In genomic region chr1:51616490-51616889, GRCh38 we compare ENCODE assay signal across 8 cellular contexts. TPM values are rescaled to one million over a fixed set of nuclear protein-coding genes. Genes with fewer than 3 reads are reported as not detected.
DNase-seq lines count a peak whose midpoint lies in the region; ATAC-seq and TF ChIP-seq lines count a peak whose summit lies in the region.

No MANE protein-coding gene starts in this region.

- H3K36me3 Mint-ChIP-seq in activated naive CD8-positive, alpha-beta T cell treated with anti-CD3 and anti-CD28 coated beads, Interleukin-2, amount 10 ng/mL, durations not matched to agents 7 days and 5 days = peaks cover 4% of the 10 kb centered on the region

- no peak overlapping the region; the same call in 1 of the 2 replicates for H3K4me2 ChIP-seq in SK-N-SH

- peaks cover 45% of the 10 kb centered on the region for H3K79me2 ChIP-seq in SK-N-SH (ENCODE audit: insufficient read depth)

- WGBS in SK-N-SH (ENCODE audit: low lambda C conversion rate) = 74% methylated on average over 4 of the region's 4 CpGs
- 61% methylated on average over 4 of the region's 4 CpGs for WGBS in right lobe of liver (ENCODE audit: insufficient coverage, low coverage, low lambda C conversion rate, missing lambda C conversion rate)
- 51 to 55% methylated on average over 4 of the region's 4 CpGs for WGBS in testis, 2 donors

- H3K9ac ChIP-seq in SK-N-SH = no peak overlapping the region

- CTCF ChIA-PET in SK-N-SH (lab: Yijun Ruan, JAX) = no interaction called here

- H2AFZ ChIP-seq in SK-N-SH (ENCODE audit: low read depth) = peak overlapping the region; percentile 61

- TF ChIP-seq POLR2A in right lobe of liver (IDR thresholded peaks at IDR 0.05) (no peak), testis (IDR thresholded peaks at IDR 0.05) (no peak)

- peaks cover 4% of the 10 kb centered on the region for H3K27me3 Mint-ChIP-seq in activated naive CD8-positive, alpha-beta T cell treated with anti-CD3 and anti-CD28 coated beads, Interleukin-2, amount 10 ng/mL, durations not matched to agents 7 days and 5 days

- peak overlapping the region in 1 of 2 experiments; percentile 78; a peak in 2 of 4 replicates for H3K4me3 ChIP-seq in SK-N-SH (ENCODE audit: low read depth in 2 of 2, low read length in 1 of 2)
- H3K4me3 ChIP-seq in right lobe of liver = peak overlapping the region; percentile 73 to 92 (median 79)
- peak overlapping the region; percentile 59 to 91 for H3K4me3 ChIP-seq in testis

- no peak overlapping the region; a peak in 2 of 4 replicates for H3K27ac ChIP-seq in SK-N-SH (ENCODE audit: low read depth in 2 of 2, low read length in 1 of 2)
- H3K27ac ChIP-seq in right lobe of liver = peak overlapping the region in 1 of 3 donors; percentile 91
- H3K27ac ChIP-seq in testis = peak overlapping the region in 1 of 2 donors; percentile 86

- POLR2A ChIA-PET in SK-N-SH (lab: Yijun Ruan, JAX) = no interaction called here
- POLR2A ChIA-PET in activated naive CD8-positive, alpha-beta T cell treated with anti-CD3 and anti-CD28 coated beads, Interleukin-2, amount 10 ng/mL, durations not matched to agents 7 days and 5 days (lab: Charles Lee) = interaction anchor here (0.7 kb wide), 1 partner anchor 157 kb away, joined by 5 read pairs; no protein-coding TSS in a partner anchor

- TF ChIP-seq RAD21 in SK-N-SH (IDR thresholded peaks at IDR 0.05; ENCODE audit: low read length) = no peak

- no peaks in the 10 kb centered on the region for H3K9me2 ChIP-seq in SK-N-SH

- TF ChIP-seq CTCF in SK-N-SH (IDR thresholded peaks at IDR 0.05) (no peak), right lobe of liver (IDR thresholded peaks at IDR 0.05) (no peak), testis (IDR thresholded peaks at IDR 0.05) (no peak)

- H3K27me3 ChIP-seq in SK-N-SH (ENCODE audit: insufficient read depth) (no peaks in the 10 kb centered on the region), right lobe of liver (no peaks in the 10 kb centered on the region), testis (no peaks in the 10 kb centered on the region)

- H3K36me3 ChIP-seq in SK-N-SH (replicated peaks in 1 of 2; ENCODE audit: control insufficient read depth in 1 of 2, insufficient read depth in 2 of 2, low read length in 1 of 2) (no peaks in the 10 kb centered on the region), right lobe of liver (no peaks in the 10 kb centered on the region), testis (ENCODE audit: low read depth, missing control alignments) (no peaks in the 10 kb centered on the region)

- no peaks in the 10 kb centered on the region for H4K20me1 ChIP-seq in SK-N-SH (ENCODE audit: insufficient read depth)

- intact Hi-C loops in right lobe of liver (cut with DNase I) = no loop called here
- intact Hi-C loops in testis (cut with DNase I; ENCODE audit: low total_unique reads) = no loop called here

- peak overlapping the region; percentile 99 for H3K4me3 Mint-ChIP-seq in activated naive CD8-positive, alpha-beta T cell treated with anti-CD3 and anti-CD28 coated beads, Interleukin-2, amount 10 ng/mL, durations not matched to agents 7 days and 5 days

- H3K4me1 ChIP-seq in SK-N-SH (ENCODE audit: control insufficient read depth in 1 of 2, insufficient read depth in 2 of 2, low read depth in 1 of 2, low read length in 1 of 2) = peaks cover 4 to 11% of the 10 kb centered on the region in 2 experiments
- peaks cover 0 to 30% (median 6%) of the 10 kb centered on the region in 4 donors for H3K4me1 ChIP-seq in right lobe of liver
- H3K4me1 ChIP-seq in testis = peaks cover 41% of the 10 kb centered on the region

- TF ChIP-seq EP300 in SK-N-SH (IDR thresholded peaks at IDR 0.05; ENCODE audit: borderline replicate concordance in 1 of 2, low read depth in 1 of 2, low read length in 1 of 2) = no peak

- DNase-seq in SK-N-SH = no peak
- no peak for DNase-seq in activated naive CD8-positive, alpha-beta T cell treated with anti-CD3 and anti-CD28 coated beads, Interleukin-2, amount 10 ng/mL, durations not matched to agents 7 days and 5 days
- DNase-seq in right lobe of liver = no peak
- DNase-seq in testis = no peak
- DNase-seq in anterior cingulate cortex (lab: John Stamatoyannopoulos, UW) = no peak

- ATAC-seq in SK-N-SH treated with all-trans-retinoic acid at 6 μM for 48 hours = no peak
- no peak for ATAC-seq in activated naive CD8-positive, alpha-beta T cell treated with anti-CD3 and anti-CD28 coated beads, Interleukin-2, amount 10 ng/mL, durations not matched to agents 7 days and 5 days (ENCODE audit: low read depth)
- no peak for ATAC-seq in right lobe of liver
- no peak for ATAC-seq in HG02885 (IDR thresholded peaks at IDR 0.05; ENCODE audit: poor library complexity, unreplicated experiment)
- ATAC-seq in activated CD4-positive, CD25-positive, alpha-beta regulatory T cell treated with anti-CD3 and anti-CD28 coated beads, Interleukin-2, amount 50 U/mL, for 24 hours = no peak

- H3K4me1 Mint-ChIP-seq in activated naive CD8-positive, alpha-beta T cell treated with anti-CD3 and anti-CD28 coated beads, Interleukin-2, amount 10 ng/mL, durations not matched to agents 7 days and 5 days = peaks cover 17% of the 10 kb centered on the region

- H3K9me3 ChIP-seq in SK-N-SH = no peaks in the 10 kb centered on the region
- no peaks in the 10 kb centered on the region for H3K9me3 ChIP-seq in right lobe of liver
- H3K9me3 ChIP-seq in testis = no peaks in the 10 kb centered on the region

- H3F3A ChIP-seq in SK-N-SH (replicated peaks; ENCODE audit: insufficient read depth) = peaks cover 6% of the 10 kb centered on the region

- no peaks in the 10 kb centered on the region for H3K9me3 Mint-ChIP-seq in activated naive CD8-positive, alpha-beta T cell treated with anti-CD3 and anti-CD28 coated beads, Interleukin-2, amount 10 ng/mL, durations not matched to agents 7 days and 5 days

- no peak overlapping the region for H3K27ac Mint-ChIP-seq in activated naive CD8-positive, alpha-beta T cell treated with anti-CD3 and anti-CD28 coated beads, Interleukin-2, amount 10 ng/mL, durations not matched to agents 7 days and 5 days

TF ChIP-seq in SK-N-SH, 30 proteins besides CTCF, POLR2A, EP300 and RAD21:
- TF ChIP-seq GATA2 (CRISPR knock-in tag; IDR thresholded peaks at IDR 0.05) = no peak
- TF ChIP-seq USF2 (IDR thresholded peaks at IDR 0.05; ENCODE audit: borderline replicate concordance, low read depth, low read length) = no peak
- no peak for TF ChIP-seq FOXJ3 (CRISPR knock-in tag; IDR thresholded peaks at IDR 0.05)
- TF ChIP-seq TAF1 (IDR thresholded peaks at IDR 0.05; ENCODE audit: borderline replicate concordance, low read depth, low read length) = no peak
- TF ChIP-seq NFIC (IDR thresholded peaks at IDR 0.05; ENCODE audit: borderline replicate concordance) = no peak
- no peak for TF ChIP-seq MAX (IDR thresholded peaks at IDR 0.05; ENCODE audit: low read depth)
- TF ChIP-seq SMC3 (IDR thresholded peaks at IDR 0.05; ENCODE audit: low read depth, low read length) = no peak

TF ChIP-seq in SK-N-SH treated with all-trans-retinoic acid at 6 μM for 48 hours, 23 proteins besides CTCF, POLR2A, EP300 and RAD21 (continues in another document):
- no peak for TF ChIP-seq ISL1 (CRISPR knock-in tag; IDR thresholded peaks at IDR 0.05)
- TF ChIP-seq ZNF565 (CRISPR knock-in tag; conservative IDR thresholded peaks at IDR 0.05; ENCODE audit: low read depth) = no peak
- no peak for TF ChIP-seq GLIS3 (CRISPR knock-in tag; IDR thresholded peaks at IDR 0.05)
- no peak for TF ChIP-seq SNAI2 (CRISPR knock-in tag; IDR thresholded peaks at IDR 0.05)
- TF ChIP-seq ZC3H10 (CRISPR knock-in tag; IDR thresholded peaks at IDR 0.05) = no peak
- TF ChIP-seq RARB (CRISPR knock-in tag; IDR thresholded peaks at IDR 0.05) = no peak
- TF ChIP-seq ZFP30 (CRISPR knock-in tag; IDR thresholded peaks at IDR 0.05) = no peak
- no peak for TF ChIP-seq TSHZ2 (CRISPR knock-in tag; IDR thresholded peaks at IDR 0.05)

RNA-seq across cellular contexts. Expression of gene OSBPL9, which starts 0.4 kb away (rescaled TPM):
- polyA plus RNA-seq in SK-N-SH (2012; rRNA removed) = 43.9 and 63.9 TPM in 2 replicates
- polyA plus RNA-seq in SK-N-SH (2012; cell fraction: cytosol; rRNA removed) = 61.1 and 62.8 TPM in 2 replicates
- polyA plus RNA-seq in SK-N-SH (2012; cell fraction: nucleus; rRNA removed) = 23.5 and 55.4 TPM in 2 replicates
- total RNA-seq in activated naive CD8-positive, alpha-beta T cell treated with anti-CD3 and anti-CD28 coated beads, Interleukin-2, amount 10 ng/mL, durations not matched to agents 7 days and 5 days = 10 to 100 TPM; 50.8 to 51.1 TPM
- 10 to 100 TPM; 51.7 to 90.5 (median 71.7) TPM for total RNA-seq in right lobe of liver
- 100 to 1,000 TPM; 117 to 160 TPM for total RNA-seq in testis
- polyA plus RNA-seq in testis (ENCODE audit: insufficient read depth, low read depth, low replicate concordance) = 59.3 TPM
